Comparison of ENCODE assay signal across 9 cellular contexts in the genomic region with DNA sequence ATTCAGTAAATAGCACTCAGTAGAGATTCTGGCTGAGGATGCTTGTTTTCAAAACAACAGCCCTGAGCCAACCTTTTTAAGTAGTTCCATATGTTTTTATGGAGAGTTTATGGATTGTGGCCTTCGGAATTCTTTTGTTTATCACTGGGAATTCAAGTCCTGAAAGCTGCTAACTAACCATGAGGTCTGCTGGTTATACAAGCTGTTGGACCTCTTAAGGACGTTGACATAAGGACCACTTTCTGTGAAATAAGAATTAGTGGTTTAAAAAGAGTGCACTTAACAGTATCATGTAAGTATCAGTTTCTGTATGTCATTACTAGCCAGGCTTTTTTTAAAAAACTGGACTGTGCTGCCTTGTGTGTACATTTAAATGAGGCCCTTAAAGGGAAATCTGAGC.
DNase-seq lines count a peak whose midpoint lies in the region; ATAC-seq and TF ChIP-seq lines count a peak whose summit lies in the region.
"Had no signal": no experiment of that assay in that cellular context is flagged by ENCODE, and none has a peak within 500 bp of the region (broad histone marks: within the 10 kb centered on the region; RNA-seq: fewer than 3 reads in every experiment).

No MANE protein-coding gene starts in this region.

- peak; percentile 57 for ATAC-seq in GM21529 (IDR thresholded peaks at IDR 0.05; ENCODE audit: unreplicated experiment)
- peak; percentile 29 for ATAC-seq in HG03469 (IDR thresholded peaks at IDR 0.05; ENCODE audit: unreplicated experiment)

- no peaks in the 10 kb centered on the region for H3K4me1 Mint-ChIP-seq in glutamatergic neuron (ENCODE audit: low read depth, unreplicated experiment)

- H3K9me3 Mint-ChIP-seq in glutamatergic neuron (ENCODE audit: unreplicated experiment): no peaks in the 10 kb centered on the region

- no peak for TF ChIP-seq CTCF in GM10266 (IDR thresholded peaks at IDR 0.05; ENCODE audit: control insufficient read depth, insufficient read depth, low read depth, missing control alignments)
- TF ChIP-seq CTCF in fibroblast of the aortic adventitia (IDR thresholded peaks at IDR 0.05; ENCODE audit: insufficient read depth, low read length): no peak
- TF ChIP-seq CTCF in glutamatergic neuron (IDR thresholded peaks at IDR 0.05; ENCODE audit: partially characterized antibody, unreplicated experiment): no peak

- H3K36me3 Mint-ChIP-seq in glutamatergic neuron (ENCODE audit: unreplicated experiment): no peaks in the 10 kb centered on the region

- H3K27me3 Mint-ChIP-seq in glutamatergic neuron (ENCODE audit: unreplicated experiment): no peaks in the 10 kb centered on the region

- no peak overlapping the region for H3K27ac Mint-ChIP-seq in glutamatergic neuron (ENCODE audit: unreplicated experiment)

- peak; percentile 24 for DNase-seq in GM10266 (ENCODE audit: extremely low spot score)
- peak; percentile 91 for DNase-seq in fibroblast of the aortic adventitia (ENCODE audit: low read depth)
- no peak for DNase-seq in activated effector memory CD4-positive, alpha-beta T cell treated with Interleukin-2 at 50 U/mL for 16 hours
- DNase-seq in HPDE6-E6E7 (ENCODE audit: extremely low spot score): no peak
- DNase-seq in putamen (ENCODE audit: low spot score): no peak
- no peak for DNase-seq in glutamatergic neuron

- H3K4me3 ChIP-seq in fibroblast of the aortic adventitia (ENCODE audit: low read depth, low read length): no peak overlapping the region
- H3K4me3 ChIP-seq: skin epidermis had no signal

- no peak overlapping the region for H3K4me3 Mint-ChIP-seq in glutamatergic neuron (ENCODE audit: unreplicated experiment)

Comparison
In these comparisons a context has a peak if more than half of its experiments do, and no peak if none do; other contexts are left out.
1. DNase-seq: peak in GM10266 (single experiment) and fibroblast of the aortic adventitia (single experiment); none in activated effector memory CD4-positive, alpha-beta T cell treated with Interleukin-2 at 50 U/mL for 16 hours (single experiment), HPDE6-E6E7 (single experiment), putamen (single experiment) and glutamatergic neuron (single experiment).